In genomic region chr9:68741234-68741633, GRCh38 we compare ENCODE assay signal across 1 cellular context.
TF ChIP-seq lines count a peak whose summit lies in the region.

No MANE protein-coding gene starts in this region.

TF ChIP-seq in K562, 482 proteins besides CTCF, POLR2A, EP300 and RAD21:
- TF ChIP-seq CSDE1 (IDR thresholded peaks at IDR 0.05) (no peak), NBN (IDR thresholded peaks at IDR 0.05; ENCODE audit: low read depth) (no peak), ZNF197 (CRISPR knock-in tag; IDR thresholded peaks at IDR 0.05; ENCODE audit: low read depth) (no peak), HDAC6 (IDR thresholded peaks at IDR 0.05; ENCODE audit: low read depth, low read length) (no peak), RFX7 (CRISPR knock-in tag; IDR thresholded peaks at IDR 0.05) (no peak), GTF3C2 (IDR thresholded peaks at IDR 0.05; ENCODE audit: borderline replicate concordance, extremely low read depth, insufficient read length) (no peak), ZBED1 (IDR thresholded peaks at IDR 0.05) (no peak), CBX2 (IDR thresholded peaks at IDR 0.05; ENCODE audit: insufficient read depth, low read length, poor library complexity, severe bottlenecking) (no peak), REST (CRISPR knock-in tag; IDR thresholded peaks at IDR 0.05; ENCODE audit: low read depth) (no peak), TSHZ1 (CRISPR knock-in tag; IDR thresholded peaks at IDR 0.05) (no peak)
